In the genomic region with DNA sequence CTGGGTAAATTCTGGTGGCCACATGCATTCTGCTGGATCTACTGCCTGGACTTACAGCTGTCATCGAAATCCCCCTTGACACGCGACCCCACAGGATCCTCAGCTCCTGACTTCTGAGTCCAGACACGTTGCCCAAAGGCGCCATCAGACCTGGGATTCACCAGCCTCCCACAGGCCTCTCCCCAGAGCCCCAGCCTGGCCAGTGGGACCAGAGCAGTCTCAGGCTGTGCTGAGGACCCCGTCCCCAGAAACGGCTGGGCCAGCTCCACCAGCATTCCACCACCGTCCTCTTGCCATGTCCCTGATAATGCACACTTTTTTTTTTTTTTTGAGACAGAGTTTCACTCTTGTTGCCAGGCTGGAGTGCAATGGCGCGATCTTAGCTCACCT, we compare ENCODE assay signal across 37 cellular contexts.
"Had no signal": no experiment of that assay in that cellular context is flagged by ENCODE, and none has a peak within 500 bp of the region (broad histone marks: within the 10 kb centered on the region; RNA-seq: fewer than 3 reads in every experiment).

No MANE protein-coding gene starts in this region.

- H3K4me3 ChIP-seq: adrenal gland, body of pancreas, esophagus muscularis mucosa, gastrocnemius medialis, heart left ventricle had no signal

- H3K27ac Mint-ChIP-seq: activated B cell treated with CpG ODN at 0.5 μM for 24 hours; activated CD8-positive, alpha-beta memory T cell treated with anti-CD3 and anti-CD28 coated beads, Interleukin-2, amount 10 ng/mL, durations not matched to agents 7 days and 5 days; activated CD8-positive, alpha-beta T cell treated with anti-CD3 and anti-CD28 coated beads, Interleukin-2, amount 10 ng/mL, durations not matched to agents 7 days and 5 days; activated naive CD4-positive, alpha-beta T cell treated with anti-CD3 and anti-CD28 coated beads for 36 hours; activated naive CD4-positive, alpha-beta T cell treated with anti-CD3 and anti-CD28 coated beads, Interleukin-2, amount 50 U/mL, for 24 hours; activated naive CD8-positive, alpha-beta T cell treated with anti-CD3 and anti-CD28 coated beads for 36 hours; activated naive CD8-positive, alpha-beta T cell treated with anti-CD3 and anti-CD28 coated beads, Interleukin-2, amount 50 U/mL, for 24 hours; activated T-helper 1 cell treated with anti-CD3 and anti-CD28 coated beads, Interleukin-12 subunit alpha, Interleukin-12 subunit beta, Interleukin-2, Interleukin-4 antibody, amounts not matched to agents 30 ng/mL and 10 ng/mL and 1 ng/mL, durations not matched to agents 14 hours and 24 hours and 36 hours; activated T-helper 2 cell treated with anti-CD3 and anti-CD28 coated beads, Interferon-gamma antibody, Interleukin-2, Interleukin-4, amounts not matched to agents 10 μg/mL and 5 μg/mL and 100 μg/mL, durations not matched to agents 14 hours and 24 hours and 36 hours; endodermal cell; T-helper 17 cell; T-helper 2 cell treated with Interferon-gamma antibody and Interleukin-4, amounts not matched to agents 5 μg/mL and 100 μg/mL, for 36 hours had no signal

- H3K4me1 ChIP-seq: foreskin keratinocyte, gastrocnemius medialis had no signal

- H3K4me3 Mint-ChIP-seq: activated B cell treated with CpG ODN at 0.5 μM for 24 hours; activated CD8-positive, alpha-beta memory T cell treated with anti-CD3 and anti-CD28 coated beads, Interleukin-2, amount 10 ng/mL, durations not matched to agents 7 days and 5 days; activated CD8-positive, alpha-beta T cell treated with anti-CD3 and anti-CD28 coated beads, Interleukin-2, amount 10 ng/mL, durations not matched to agents 7 days and 5 days; activated naive CD4-positive, alpha-beta T cell treated with anti-CD3 and anti-CD28 coated beads for 36 hours; activated naive CD4-positive, alpha-beta T cell treated with anti-CD3 and anti-CD28 coated beads, Interleukin-2, amount 50 U/mL, for 24 hours; activated naive CD8-positive, alpha-beta T cell treated with anti-CD3 and anti-CD28 coated beads for 36 hours; activated naive CD8-positive, alpha-beta T cell treated with anti-CD3 and anti-CD28 coated beads, Interleukin-2, amount 50 U/mL, for 24 hours; activated T-helper 1 cell treated with anti-CD3 and anti-CD28 coated beads, Interleukin-12 subunit alpha, Interleukin-12 subunit beta, Interleukin-2, Interleukin-4 antibody, amounts not matched to agents 30 ng/mL and 10 ng/mL and 1 ng/mL, durations not matched to agents 14 hours and 24 hours and 36 hours; endodermal cell; T-helper 17 cell; T-helper 2 cell treated with Interferon-gamma antibody and Interleukin-4, amounts not matched to agents 5 μg/mL and 100 μg/mL, for 36 hours had no signal

- H3K27me3 Mint-ChIP-seq: activated B cell treated with CpG ODN at 0.5 μM for 24 hours; activated naive CD4-positive, alpha-beta T cell treated with anti-CD3 and anti-CD28 coated beads, Interleukin-2, amount 50 U/mL, for 24 hours; activated naive CD8-positive, alpha-beta T cell treated with anti-CD3 and anti-CD28 coated beads for 36 hours; activated naive CD8-positive, alpha-beta T cell treated with anti-CD3 and anti-CD28 coated beads, Interleukin-2, amount 50 U/mL, for 24 hours had no signal

- H3K9me3 Mint-ChIP-seq: activated B cell treated with CpG ODN at 0.5 μM for 24 hours; activated naive CD4-positive, alpha-beta T cell treated with anti-CD3 and anti-CD28 coated beads, Interleukin-2, amount 50 U/mL, for 24 hours; activated naive CD8-positive, alpha-beta T cell treated with anti-CD3 and anti-CD28 coated beads for 36 hours; activated naive CD8-positive, alpha-beta T cell treated with anti-CD3 and anti-CD28 coated beads, Interleukin-2, amount 50 U/mL, for 24 hours; activated T-helper 1 cell treated with anti-CD3 and anti-CD28 coated beads, Interleukin-12 subunit alpha, Interleukin-12 subunit beta, Interleukin-2, Interleukin-4 antibody, amounts not matched to agents 30 ng/mL and 10 ng/mL and 1 ng/mL, durations not matched to agents 14 hours and 24 hours and 36 hours; activated T-helper 2 cell treated with anti-CD3 and anti-CD28 coated beads, Interferon-gamma antibody, Interleukin-2, Interleukin-4, amounts not matched to agents 10 μg/mL and 5 μg/mL and 100 μg/mL, durations not matched to agents 14 hours and 24 hours and 36 hours; endodermal cell; T-helper 2 cell treated with Interferon-gamma antibody and Interleukin-4, amounts not matched to agents 5 μg/mL and 100 μg/mL, for 36 hours had no signal

- DNase-seq: activated B cell treated with CpG ODN at 0.5 μM for 24 hours; activated CD4-positive, alpha-beta T cell treated with anti-CD3 and anti-CD28 coated beads for 48 hours; activated CD4-positive, alpha-beta T cell treated with anti-CD3 and anti-CD28 coated beads, Interleukin-2, amount 50 U/mL, for 1 hour; activated CD4-positive, alpha-beta T cell treated with anti-CD3 and anti-CD28 coated beads, Interleukin-2, amount 50 U/mL, for 48 hours; activated CD8-positive, alpha-beta memory T cell treated with anti-CD3 and anti-CD28 coated beads, Interleukin-2, amount 10 ng/mL, durations not matched to agents 7 days and 5 days; activated CD8-positive, alpha-beta memory T cell treated with anti-CD3 and anti-CD28 coated beads, Interleukin-2, amount 50 U/mL, for 4 hours; activated CD8-positive, alpha-beta T cell treated with anti-CD3 and anti-CD28 coated beads, Interleukin-2, amount 10 ng/mL, durations not matched to agents 7 days and 5 days; activated effector memory CD4-positive, alpha-beta T cell treated with anti-CD3 and anti-CD28 coated beads, Interleukin-2, amount 50 U/mL, for 16 hours; activated naive CD4-positive, alpha-beta T cell treated with anti-CD3 and anti-CD28 coated beads for 36 hours; activated naive CD8-positive, alpha-beta T cell treated with anti-CD3 and anti-CD28 coated beads for 36 hours; activated naive CD8-positive, alpha-beta T cell treated with anti-CD3 and anti-CD28 coated beads, Interleukin-2, amount 50 U/mL, for 24 hours; activated T-cell treated with anti-CD3 and anti-CD28 coated beads, Interleukin-2, amount 50 U/mL, for 1 hour; activated T-cell treated with anti-CD3 and anti-CD28 coated beads, Interleukin-2, amount 50 U/mL, for 48 hours; adrenal gland; amygdala; body of pancreas; caudate nucleus; cortex of kidney; dermis blood vessel endothelial cell; effector memory CD4-positive, alpha-beta T cell; endodermal cell; erythroblast; foreskin keratinocyte; gastrocnemius medialis; glutamatergic neuron; T-helper 1 cell; T-helper 17 cell; T1000; WERI-Rb-1 had no signal

- H3K36me3 Mint-ChIP-seq: activated naive CD4-positive, alpha-beta T cell treated with anti-CD3 and anti-CD28 coated beads, Interleukin-2, amount 50 U/mL, for 24 hours; activated naive CD8-positive, alpha-beta T cell treated with anti-CD3 and anti-CD28 coated beads for 36 hours had no signal

- H3K27ac ChIP-seq: adrenal gland, body of pancreas, esophagus muscularis mucosa, foreskin keratinocyte, gastrocnemius medialis, heart left ventricle, WERI-Rb-1 had no signal

- H3K4me1 Mint-ChIP-seq: activated B cell treated with CpG ODN at 0.5 μM for 24 hours; activated naive CD4-positive, alpha-beta T cell treated with anti-CD3 and anti-CD28 coated beads, Interleukin-2, amount 50 U/mL, for 24 hours; activated naive CD8-positive, alpha-beta T cell treated with anti-CD3 and anti-CD28 coated beads, Interleukin-2, amount 50 U/mL, for 24 hours; endodermal cell had no signal

- H3K27me3 ChIP-seq: adrenal gland, body of pancreas, esophagus muscularis mucosa, foreskin keratinocyte, gastrocnemius medialis, heart left ventricle had no signal

- H3K9me3 ChIP-seq: adrenal gland, body of pancreas, esophagus muscularis mucosa, gastrocnemius medialis, heart left ventricle had no signal

- ATAC-seq: activated CD4-positive, CD25-positive, alpha-beta regulatory T cell treated with anti-CD3 and anti-CD28 coated beads, Interleukin-2, amount 50 U/mL, for 24 hours; activated CD8-positive, alpha-beta memory T cell treated with anti-CD3 and anti-CD28 coated beads, Interleukin-2, amount 10 ng/mL, durations not matched to agents 7 days and 5 days; activated CD8-positive, alpha-beta T cell treated with anti-CD3 and anti-CD28 coated beads, Interleukin-2, amount 10 ng/mL, durations not matched to agents 7 days and 5 days; activated naive CD8-positive, alpha-beta T cell treated with anti-CD3 and anti-CD28 coated beads, Interleukin-2, amount 50 U/mL, for 24 hours; body of pancreas; foreskin keratinocyte; gastrocnemius medialis; heart left ventricle; T-helper 17 cell had no signal

- H3K36me3 ChIP-seq: adrenal gland, esophagus muscularis mucosa, gastrocnemius medialis, heart left ventricle, WERI-Rb-1 had no signal

- FAIRE-seq: colon had no signal
